ENCODE assay signal across 16 cellular contexts in the genomic region with DNA sequence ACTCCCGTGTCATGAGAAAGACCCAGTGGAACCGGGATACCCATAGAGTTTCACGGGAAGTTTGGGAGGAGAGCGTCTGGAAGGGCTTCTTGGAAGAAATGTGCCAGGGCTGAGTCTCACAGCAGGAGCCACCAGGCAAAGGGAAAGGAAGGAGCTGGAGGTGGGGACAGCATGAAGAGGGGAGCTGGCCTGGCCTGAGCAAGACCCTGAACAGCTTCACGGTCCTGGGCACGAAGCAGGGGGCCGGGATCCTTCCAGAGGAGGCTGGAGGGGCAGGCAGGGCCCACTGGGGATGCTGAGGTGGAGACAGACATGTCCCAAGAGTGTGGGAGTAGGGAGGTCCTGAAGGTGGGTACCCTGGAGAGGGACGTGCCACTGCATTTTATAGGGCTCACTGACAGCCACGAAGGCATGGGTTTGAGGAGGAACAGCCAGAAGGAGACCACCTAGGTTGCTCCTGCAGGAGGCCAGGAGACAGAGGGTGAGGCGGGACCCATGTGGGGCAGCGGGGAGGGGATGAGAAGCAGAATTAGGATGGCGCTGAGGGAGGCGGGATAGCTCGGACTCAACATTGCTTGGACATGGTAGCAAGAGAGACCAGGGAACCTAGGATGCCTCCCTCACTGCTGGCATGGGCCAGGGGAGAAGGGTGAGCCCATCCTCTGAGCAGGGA.
A peak's percentile ranks its signal among the peaks of the same experiment; 100 is the strongest.
DNase-seq lines count a peak whose midpoint lies in the region; ATAC-seq, FAIRE-seq and TF ChIP-seq lines count a peak whose summit lies in the region.
"Had no signal": no experiment of that assay in that cellular context is flagged by ENCODE, and none has a peak within 500 bp of the region (broad histone marks: within the 10 kb centered on the region; RNA-seq: fewer than 3 reads in every experiment).

No MANE protein-coding gene starts in this region.

- H3K36me3 ChIP-seq in CD8-positive, alpha-beta memory T cell (ENCODE audit: insufficient read depth, low read length), result no peaks in the 10 kb centered on the region

- H3K27ac Mint-ChIP-seq in T-helper 2 cell treated with Interferon-gamma antibody and Interleukin-4, amounts not matched to agents 5 μg/mL and 100 μg/mL, for 36 hours, result peak overlapping the region; percentile 88
- peak overlapping the region in 7 of 8 donors; percentile 70 to 96 (median 89) for H3K27ac Mint-ChIP-seq in CD8-positive, alpha-beta memory T cell
- peak overlapping the region; percentile 95 for H3K27ac Mint-ChIP-seq in activated T-helper 1 cell treated with anti-CD3 and anti-CD28 coated beads, Interleukin-12 subunit alpha, Interleukin-12 subunit beta, Interleukin-2, Interleukin-4 antibody, amounts not matched to agents 30 ng/mL and 10 ng/mL and 1 ng/mL, durations not matched to agents 14 hours and 24 hours and 36 hours
- H3K27ac Mint-ChIP-seq in natural killer cell (peak overlapping the region; percentile 88 to 94), glutamatergic neuron (ENCODE audit: unreplicated experiment) (no peak overlapping the region)

- peaks cover 8% of the 10 kb centered on the region for H3K9me3 ChIP-seq in CD8-positive, alpha-beta memory T cell (ENCODE audit: low read length)

- FAIRE-seq in GM12891 (lab: Jason Lieb, UNC), result no peak
- FAIRE-seq: keratinocyte had no signal

- TF ChIP-seq CTCF in natural killer cell (IDR thresholded peaks at IDR 0.05), result no peak
- TF ChIP-seq CTCF in glutamatergic neuron (IDR thresholded peaks at IDR 0.05; ENCODE audit: partially characterized antibody, unreplicated experiment), result no peak

- intact Hi-C loops in activated T-helper 1 cell treated with anti-CD3 and anti-CD28 coated beads, Interleukin-12 subunit alpha, Interleukin-12 subunit beta, Interleukin-2, Interleukin-4 antibody, amounts not matched to agents 30 ng/mL and 10 ng/mL and 1 ng/mL, durations not matched to agents 14 hours and 24 hours and 36 hours (cut with micrococcal nuclease), result loop anchor here (2.0 to 10.0 kb wide), 3 partner anchors 33 to 529 kb away; no protein-coding TSS in a partner anchor
- intact Hi-C loops in natural killer cell (cut with micrococcal nuclease), result loop anchor here (2.0 kb wide), 1 partner anchor 211 kb away; no protein-coding TSS in a partner anchor

- peaks cover 27% of the 10 kb centered on the region for H3K9me3 Mint-ChIP-seq in T-helper 2 cell treated with Interferon-gamma antibody and Interleukin-4, amounts not matched to agents 5 μg/mL and 100 μg/mL, for 36 hours
- peaks cover 0 to 14% (median 8%) of the 10 kb centered on the region in 5 donors for H3K9me3 Mint-ChIP-seq in CD8-positive, alpha-beta memory T cell
- peaks cover 32% of the 10 kb centered on the region for H3K9me3 Mint-ChIP-seq in activated T-helper 1 cell treated with anti-CD3 and anti-CD28 coated beads, Interleukin-12 subunit alpha, Interleukin-12 subunit beta, Interleukin-2, Interleukin-4 antibody, amounts not matched to agents 30 ng/mL and 10 ng/mL and 1 ng/mL, durations not matched to agents 14 hours and 24 hours and 36 hours
- H3K9me3 Mint-ChIP-seq in natural killer cell (no peaks in the 10 kb centered on the region), glutamatergic neuron (ENCODE audit: unreplicated experiment) (peaks cover 11% of the 10 kb centered on the region)

- no peaks in the 10 kb centered on the region for H3K27me3 ChIP-seq in CD8-positive, alpha-beta memory T cell (ENCODE audit: insufficient read depth, low read length, poor library complexity, severe bottlenecking)

- peaks cover 38% of the 10 kb centered on the region for H3K4me1 Mint-ChIP-seq in T-helper 2 cell treated with Interferon-gamma antibody and Interleukin-4, amounts not matched to agents 5 μg/mL and 100 μg/mL, for 36 hours (ENCODE audit: low read depth)
- H3K4me1 Mint-ChIP-seq in CD8-positive, alpha-beta memory T cell, result peaks cover 54 to 63% (median 56%) of the 10 kb centered on the region in 3 donors
- H3K4me1 Mint-ChIP-seq in activated T-helper 1 cell treated with anti-CD3 and anti-CD28 coated beads, Interleukin-12 subunit alpha, Interleukin-12 subunit beta, Interleukin-2, Interleukin-4 antibody, amounts not matched to agents 30 ng/mL and 10 ng/mL and 1 ng/mL, durations not matched to agents 14 hours and 24 hours and 36 hours (ENCODE audit: low read depth), result peaks cover 54% of the 10 kb centered on the region
- H3K4me1 Mint-ChIP-seq in natural killer cell, result peaks cover 57 to 76% of the 10 kb centered on the region in 2 donors
- no peaks in the 10 kb centered on the region for H3K4me1 Mint-ChIP-seq in glutamatergic neuron (ENCODE audit: low read depth, unreplicated experiment)

- DNase-seq in T-helper 2 cell treated with Interferon-gamma antibody and Interleukin-4, amounts not matched to agents 5 μg/mL and 100 μg/mL, for 36 hours (ENCODE audit: low spot score), result no peak
- DNase-seq in T-helper 2 cell (no peak), natural killer cell (no peak), GM12891 (ENCODE audit: insufficient read length, low spot score) (no peak), glutamatergic neuron (no peak)
- DNase-seq in CD8-positive, alpha-beta memory T cell, result no peak
- no peak for DNase-seq in activated T-helper 1 cell treated with anti-CD3 and anti-CD28 coated beads, Interleukin-12 subunit alpha, Interleukin-12 subunit beta, Interleukin-2, Interleukin-4 antibody, amounts not matched to agents 30 ng/mL and 10 ng/mL and 1 ng/mL, durations not matched to agents 14 hours and 24 hours and 36 hours (ENCODE audit: low spot score)
- DNase-seq: activated CD4-positive, alpha-beta T cell treated with anti-CD3 and anti-CD28 coated beads, Interleukin-2, amount 50 U/mL, for 1 hour; hippocampal formation; mammary epithelial cell; naive thymus-derived CD8-positive, alpha-beta T cell; NCI-H1417 treated with DMSO at 0.1 percent for 48 hours; NCI-H748 treated with DMSO at 0.1 percent for 48 hours had no signal

- peaks cover 52% of the 10 kb centered on the region for H3K4me1 ChIP-seq in CD8-positive, alpha-beta memory T cell (ENCODE audit: insufficient read depth, low read length)

- H3K4me3 Mint-ChIP-seq in T-helper 2 cell treated with Interferon-gamma antibody and Interleukin-4, amounts not matched to agents 5 μg/mL and 100 μg/mL, for 36 hours, result peak overlapping the region; percentile 10
- H3K4me3 Mint-ChIP-seq in CD8-positive, alpha-beta memory T cell, result peak overlapping the region in 4 of 7 donors; percentile 11 to 76 (median 31)
- H3K4me3 Mint-ChIP-seq in activated T-helper 1 cell treated with anti-CD3 and anti-CD28 coated beads, Interleukin-12 subunit alpha, Interleukin-12 subunit beta, Interleukin-2, Interleukin-4 antibody, amounts not matched to agents 30 ng/mL and 10 ng/mL and 1 ng/mL, durations not matched to agents 14 hours and 24 hours and 36 hours, result peak overlapping the region; percentile 20
- H3K4me3 Mint-ChIP-seq in natural killer cell (peak overlapping the region; percentile 4), glutamatergic neuron (ENCODE audit: unreplicated experiment) (no peak overlapping the region)

- CTCF ChIA-PET in CD8-positive, alpha-beta memory T cell (lab: Charles Lee), result interaction anchor here (1.4 kb wide), 1 partner anchor 24 kb away, joined by 3 read pairs; no protein-coding TSS in a partner anchor

- H3K4me3 ChIP-seq in CD8-positive, alpha-beta memory T cell (ENCODE audit: low read length), result peak overlapping the region; percentile 18
- H3K4me3 ChIP-seq: smooth muscle cell had no signal

- POLR2A ChIA-PET in CD8-positive, alpha-beta memory T cell (lab: Charles Lee), result no interaction called here

- H3K27me3 Mint-ChIP-seq in T-helper 2 cell treated with Interferon-gamma antibody and Interleukin-4, amounts not matched to agents 5 μg/mL and 100 μg/mL, for 36 hours (ENCODE audit: low read depth), result no peaks in the 10 kb centered on the region
- no peaks in the 10 kb centered on the region for H3K27me3 Mint-ChIP-seq in CD8-positive, alpha-beta memory T cell
- no peaks in the 10 kb centered on the region for H3K27me3 Mint-ChIP-seq in activated T-helper 1 cell treated with anti-CD3 and anti-CD28 coated beads, Interleukin-12 subunit alpha, Interleukin-12 subunit beta, Interleukin-2, Interleukin-4 antibody, amounts not matched to agents 30 ng/mL and 10 ng/mL and 1 ng/mL, durations not matched to agents 14 hours and 24 hours and 36 hours (ENCODE audit: insufficient read depth)
- H3K27me3 Mint-ChIP-seq in natural killer cell (ENCODE audit: low read depth in 2 of 2) (no peaks in the 10 kb centered on the region), glutamatergic neuron (ENCODE audit: unreplicated experiment) (peaks cover 2% of the 10 kb centered on the region)
- H3K27me3 Mint-ChIP-seq: naive thymus-derived CD8-positive, alpha-beta T cell had no signal

- H3K27ac ChIP-seq in CD8-positive, alpha-beta memory T cell (ENCODE audit: low read depth, low read length), result no peak overlapping the region

- TF ChIP-seq POLR2A in GM12891 (IDR thresholded peaks at IDR 0.05; ENCODE audit: low read depth, low read length), result no peak

- ATAC-seq in natural killer cell (no peak), HG02571 (IDR thresholded peaks at IDR 0.05; ENCODE audit: unreplicated experiment) (no peak)
- ATAC-seq: naive thymus-derived CD8-positive, alpha-beta T cell had no signal

- peaks cover 16% of the 10 kb centered on the region for H3K36me3 Mint-ChIP-seq in T-helper 2 cell treated with Interferon-gamma antibody and Interleukin-4, amounts not matched to agents 5 μg/mL and 100 μg/mL, for 36 hours (ENCODE audit: low read depth)
- H3K36me3 Mint-ChIP-seq in CD8-positive, alpha-beta memory T cell, result peaks cover 1 to 22% (median 8%) of the 10 kb centered on the region in 3 donors
- H3K36me3 Mint-ChIP-seq in activated T-helper 1 cell treated with anti-CD3 and anti-CD28 coated beads, Interleukin-12 subunit alpha, Interleukin-12 subunit beta, Interleukin-2, Interleukin-4 antibody, amounts not matched to agents 30 ng/mL and 10 ng/mL and 1 ng/mL, durations not matched to agents 14 hours and 24 hours and 36 hours (ENCODE audit: low read depth), result peaks cover 23% of the 10 kb centered on the region
- H3K36me3 Mint-ChIP-seq in natural killer cell (no peaks in the 10 kb centered on the region), glutamatergic neuron (ENCODE audit: unreplicated experiment) (peaks cover 16% of the 10 kb centered on the region)

TF ChIP-seq in GM12891, 5 proteins besides CTCF, POLR2A, EP300 and RAD21:
- TF ChIP-seq POU2F2 (IDR thresholded peaks at IDR 0.05; ENCODE audit: low read depth, low read length) (no peak), TAF1 (IDR thresholded peaks at IDR 0.05; ENCODE audit: low read depth, low read length) (no peak)
TF ChIP-seq in GM12891: peak in this region for 0.
